Comparison of ENCODE assay signal across 8 cellular contexts in genomic region chr18:49486617-49486958, GRCh38. TPM values are rescaled to one million over a fixed set of nuclear protein-coding genes. Genes with fewer than 3 reads are reported as not detected.
DNase-seq lines count a peak whose midpoint lies in the region; ATAC-seq and TF ChIP-seq lines count a peak whose summit lies in the region.

No MANE protein-coding gene starts in this region.

- H3K27ac Mint-ChIP-seq in activated CD4-positive, alpha-beta T cell treated with anti-CD3 and anti-CD28 coated beads for 36 hours = peak overlapping the region; percentile 100

- peak overlapping the region; percentile 95 for H3K4me3 Mint-ChIP-seq in activated CD4-positive, alpha-beta T cell treated with anti-CD3 and anti-CD28 coated beads for 36 hours

- H3K4me3 ChIP-seq in PC-3 (ENCODE audit: low read length) = peak overlapping the region; percentile 85
- peak overlapping the region; percentile 77 for H3K4me3 ChIP-seq in ectodermal cell (ENCODE audit: insufficient read depth, low read depth, low read length)
- H3K4me3 ChIP-seq in muscle layer of duodenum (ENCODE audit: low read depth in 1 of 2, low read length in 2 of 2) = peak overlapping the region; percentile 72 to 80

- peaks cover 18% of the 10 kb centered on the region for H3F3A ChIP-seq in PC-3 (ENCODE audit: low read length, unreplicated experiment)

- H3K4me2 ChIP-seq in PC-3 (ENCODE audit: low read length) = peak overlapping the region; percentile 83

- intact Hi-C loops in activated CD4-positive, alpha-beta T cell treated with anti-CD3 and anti-CD28 coated beads for 36 hours (cut with DNase I, micrococcal nuclease) = loop anchor here (2.0 to 5.0 kb wide), 3 partner anchors 326 to 1391 kb away; partner anchors contain the start of genes ACAA2 (in 1 of the 2) and ME2 (in 1 of the 2)
- intact Hi-C loops in PC-3 (cut with micrococcal nuclease) = no loop called here

- H2AFZ ChIP-seq in PC-3 (ENCODE audit: low read length) = 0 out of 2 replicates have a peak overlapping the region, but pooled peaks have one; percentile 42

- H3K27me3 ChIP-seq in PC-3 (ENCODE audit: low read length) (no peaks in the 10 kb centered on the region), ectodermal cell (ENCODE audit: control insufficient read depth, insufficient read depth, low read length, poor library complexity, severe bottlenecking) (no peaks in the 10 kb centered on the region), muscle layer of duodenum (ENCODE audit: low read depth, low read length) (no peaks in the 10 kb centered on the region)

- H3K9ac ChIP-seq in PC-3 (ENCODE audit: low read length) = peak overlapping the region; percentile 75

- TF ChIP-seq CTCF in PC-3 (conservative IDR thresholded peaks at IDR 0.05; ENCODE audit: low read depth, low read length) = no peak

- no TSS peak for BruUV-seq in PC-3 (replicated peaks; lab: Mats Ljungman, UMichigan)

- H4K20me1 ChIP-seq in PC-3 (ENCODE audit: low read length) = peaks cover 22% of the 10 kb centered on the region

- peaks cover 60% of the 10 kb centered on the region for H3K4me1 Mint-ChIP-seq in activated CD4-positive, alpha-beta T cell treated with anti-CD3 and anti-CD28 coated beads for 36 hours

- H3K9me2 ChIP-seq in PC-3 (replicated peaks; ENCODE audit: low read length) = no peaks in the 10 kb centered on the region

- peak; percentile 50 for ATAC-seq in activated CD4-positive, alpha-beta T cell treated with anti-CD3 and anti-CD28 coated beads for 36 hours
- ATAC-seq in PC-3 = peak; percentile 23

- H3K36me3 ChIP-seq in PC-3 (ENCODE audit: low read depth, low read length) (peaks cover 22% of the 10 kb centered on the region), ectodermal cell (ENCODE audit: control insufficient read depth, insufficient read depth, low read length) (peaks cover 33% of the 10 kb centered on the region), muscle layer of duodenum (ENCODE audit: control insufficient read depth in 1 of 2, insufficient read depth in 2 of 2, low read length in 2 of 2) (peaks cover 46 to 55% of the 10 kb centered on the region in 2 donors)

- H3K4me1 ChIP-seq in PC-3 (ENCODE audit: insufficient read depth, low read length) = peaks cover 15% of the 10 kb centered on the region; the same call in 1 of the 2 replicates
- H3K4me1 ChIP-seq in ectodermal cell (ENCODE audit: control insufficient read depth, insufficient read depth, low read length) = peaks cover 16% of the 10 kb centered on the region
- peaks cover 13 to 33% of the 10 kb centered on the region in 2 donors for H3K4me1 ChIP-seq in muscle layer of duodenum (ENCODE audit: control insufficient read depth in 1 of 2, insufficient read depth in 2 of 2, low read length in 2 of 2)

- no peaks in the 10 kb centered on the region for H3K27me3 Mint-ChIP-seq in activated CD4-positive, alpha-beta T cell treated with anti-CD3 and anti-CD28 coated beads for 36 hours

- peaks cover 32% of the 10 kb centered on the region for H3K79me2 ChIP-seq in PC-3 (ENCODE audit: low read length)

- H3K9me3 ChIP-seq in PC-3 (ENCODE audit: low read length) (no peaks in the 10 kb centered on the region), ectodermal cell (ENCODE audit: control insufficient read depth, low read length) (no peaks in the 10 kb centered on the region), muscle layer of duodenum (ENCODE audit: control insufficient read depth in 1 of 2, low read length in 2 of 2) (no peaks in the 10 kb centered on the region)

- H3K9me3 Mint-ChIP-seq in activated CD4-positive, alpha-beta T cell treated with anti-CD3 and anti-CD28 coated beads for 36 hours (ENCODE audit: low read depth) = no peaks in the 10 kb centered on the region

- POLR2A ChIA-PET in activated CD4-positive, alpha-beta T cell treated with anti-CD3 and anti-CD28 coated beads for 36 hours (lab: Charles Lee) = interaction anchor here (0.5 to 1.3 kb wide), 6 partner anchors 11 to 1394 kb away, joined by 3 to 11 read pairs (median 3); no protein-coding TSS in a partner anchor
- POLR2A ChIA-PET in PC-3 (lab: Charles Lee; ENCODE audit: unreplicated experiment) = no interaction called here

- peaks cover 66% of the 10 kb centered on the region for H3K36me3 Mint-ChIP-seq in activated CD4-positive, alpha-beta T cell treated with anti-CD3 and anti-CD28 coated beads for 36 hours (ENCODE audit: low read depth)

- WGBS in ectodermal cell, 2 experiments = 3 to 4% methylated on average over 10 of the region's 10 CpGs

- no peak for DNase-seq in activated CD4-positive, alpha-beta T cell treated with anti-CD3 and anti-CD28 coated beads for 36 hours
- no peak for DNase-seq in activated CD4-positive, alpha-beta T cell treated with anti-CD3 and anti-CD28 coated beads for 1 hour
- no peak for DNase-seq in PC-3
- DNase-seq in stimulated activated CD4-positive, alpha-beta T cell treated with anti-CD3 and anti-CD28 coated beads, Interleukin-4, amount 100 ng/mL, for 4 hours = no peak
- no peak for DNase-seq in stimulated activated CD4-positive, alpha-beta T cell treated with anti-CD3 and anti-CD28 coated beads, Interleukin-4, amount 100 ng/mL, for 1 hour
- no peak for DNase-seq in glomerular visceral epithelial cell (ENCODE audit: extremely low spot score)

- CTCF ChIA-PET in activated CD4-positive, alpha-beta T cell treated with anti-CD3 and anti-CD28 coated beads for 36 hours (lab: Charles Lee) = interaction anchor here (1.1 kb wide), 1 partner anchor 24 kb away, joined by 3 read pairs; no protein-coding TSS in a partner anchor
- CTCF ChIA-PET in PC-3 (lab: Charles Lee) = no interaction called here

- peak overlapping the region; percentile 48 for H3K27ac ChIP-seq in PC-3 (ENCODE audit: low read length)
- peak overlapping the region; percentile 2 for H3K27ac ChIP-seq in ectodermal cell (ENCODE audit: insufficient read depth, low read depth, low read length, poor library complexity, severe bottlenecking)
- H3K27ac ChIP-seq in muscle layer of duodenum (ENCODE audit: low read length) = peak overlapping the region; percentile 83

RNA-seq across cellular contexts. Expression of gene C18orf32, which starts 0.4 kb away (rescaled TPM):
- total RNA-seq in activated CD4-positive, alpha-beta T cell treated with anti-CD3 and anti-CD28 coated beads for 36 hours = 10 to 100 TPM; 12.7 to 20.0 TPM
- 5.7 and 6.8 TPM in 2 replicates for total RNA-seq in PC-3 (2014; rRNA removed)
- 27.1 TPM for polyA plus RNA-seq in ectodermal cell (2013, experiment 1 of 4)
- polyA plus RNA-seq in ectodermal cell (2013, experiment 2 of 4) = 24.8 TPM
- 30.1 TPM for polyA plus RNA-seq in ectodermal cell (2013, experiment 3 of 4)
- polyA plus RNA-seq in ectodermal cell (2013, experiment 4 of 4) = 38.0 TPM

RNA-seq across cellular contexts. Expression of gene RPL17, which starts 5.7 kb away (rescaled TPM):
- total RNA-seq in activated CD4-positive, alpha-beta T cell treated with anti-CD3 and anti-CD28 coated beads for 36 hours = 1,000 to 10,000 TPM; 2,340 to 2,373 TPM
- 773 and 829 TPM in 2 replicates for total RNA-seq in PC-3 (2014; rRNA removed)
- polyA plus RNA-seq in ectodermal cell (2013, experiment 1 of 4) = 3,047 TPM
- polyA plus RNA-seq in ectodermal cell (2013, experiment 2 of 4) = 2,696 TPM
- 3,280 TPM for polyA plus RNA-seq in ectodermal cell (2013, experiment 3 of 4)
- polyA plus RNA-seq in ectodermal cell (2013, experiment 4 of 4) = 3,607 TPM

RNA-seq across cellular contexts. Expression of gene DYM, which starts 26.1 kb away (rescaled TPM):
- total RNA-seq in activated CD4-positive, alpha-beta T cell treated with anti-CD3 and anti-CD28 coated beads for 36 hours = 10 to 100 TPM; 66.1 to 67.3 TPM
- 20.2 and 29.8 TPM in 2 replicates for total RNA-seq in PC-3 (2014; rRNA removed)
- polyA plus RNA-seq in ectodermal cell (2013, experiment 1 of 4) = 49.9 TPM
- polyA plus RNA-seq in ectodermal cell (2013, experiment 2 of 4) = 59.5 TPM
- 45.3 TPM for polyA plus RNA-seq in ectodermal cell (2013, experiment 3 of 4)
- polyA plus RNA-seq in ectodermal cell (2013, experiment 4 of 4) = 44.7 TPM

Comparison
In these comparisons a context has a peak if more than half of its experiments do, and no peak if none do; other contexts are left out.
1. H3K27ac ChIP-seq: peak in every context shown above with its lines; median percentile 83 in muscle layer of duodenum; 48 in PC-3; 2 in ectodermal cell.